Comparison of ENCODE assay signal across 9 cellular contexts in genomic region chr10:27746364-27747095, GRCh38. TPM values are rescaled to one million over a fixed set of nuclear protein-coding genes. Genes with fewer than 3 reads are reported as not detected.
A peak's percentile ranks its signal among the peaks of the same experiment; 100 is the strongest.
DNase-seq lines count a peak whose midpoint lies in the region; ATAC-seq, FAIRE-seq and TF ChIP-seq lines count a peak whose summit lies in the region.
"Had no signal": no experiment of that assay in that cellular context is flagged by ENCODE, and none has a peak within 500 bp of the region (broad histone marks: within the 10 kb centered on the region; RNA-seq: fewer than 3 reads in every experiment).

No MANE protein-coding gene starts in this region.

- peaks cover 1% of the 10 kb centered on the region for H3K36me3 Mint-ChIP-seq in astrocyte (ENCODE audit: low read depth, unreplicated experiment)

- peak overlapping the region; percentile 36 for H3K4me3 ChIP-seq in astrocyte (ENCODE audit: insufficient read depth, low read depth, low read length)
- peak overlapping the region; percentile 33 for H3K4me3 ChIP-seq in mesodermal cell (ENCODE audit: extremely low read depth, insufficient read depth, low read length, poor library complexity, severe bottlenecking)
- H3K4me3 ChIP-seq in tibial nerve, result peak overlapping the region; percentile 9 to 58 (median 39)

- H3K27ac Mint-ChIP-seq in astrocyte (ENCODE audit: unreplicated experiment), result peak overlapping the region; percentile 14

- CTCF ChIA-PET in HEK293T (lab: Yijun Ruan, JAX), result interaction anchor here (0.6 kb wide), 1 partner anchor 78 kb away, joined by 3 read pairs; no protein-coding TSS in a partner anchor

- TF ChIP-seq EP300 in tibial nerve (IDR thresholded peaks at IDR 0.05), result no peak

- H3K36me3 ChIP-seq in astrocyte (ENCODE audit: insufficient read depth, low read length) (no peaks in the 10 kb centered on the region), mesodermal cell (ENCODE audit: control insufficient read depth, insufficient read depth, low read length) (no peaks in the 10 kb centered on the region), tibial nerve (no peaks in the 10 kb centered on the region)

- no peak for FAIRE-seq in astrocyte (lab: Jason Lieb, UNC)

- H3K4me1 ChIP-seq in astrocyte (ENCODE audit: insufficient read depth, low read length), result peaks cover 29% of the 10 kb centered on the region
- peaks cover 23% of the 10 kb centered on the region for H3K4me1 ChIP-seq in mesodermal cell (ENCODE audit: control insufficient read depth, insufficient read depth, low read length, poor library complexity, severe bottlenecking)
- peaks cover 0 to 54% (median 27%) of the 10 kb centered on the region in 4 donors for H3K4me1 ChIP-seq in tibial nerve

- peak overlapping the region; percentile 79 for H3K4me3 Mint-ChIP-seq in astrocyte (ENCODE audit: unreplicated experiment)

- H3K27ac ChIP-seq in astrocyte (ENCODE audit: low read depth, low read length) (no peak overlapping the region), mesodermal cell (ENCODE audit: low read depth, low read length, severe bottlenecking) (no peak overlapping the region), tibial nerve (no peak overlapping the region)

- H3K4me1 Mint-ChIP-seq in astrocyte (ENCODE audit: low read depth, unreplicated experiment), result peaks cover 5% of the 10 kb centered on the region

- DNase-seq in activated naive CD4-positive, alpha-beta T cell treated with Interleukin-2 at 50 U/mL for 16 hours, result peak; percentile 21
- DNase-seq in activated naive CD4-positive, alpha-beta T cell (lab: John Stamatoyannopoulos, UW), result no peak
- DNase-seq in astrocyte (ENCODE audit: low read depth) (no peak), tibial nerve (ENCODE audit: low spot score in 2 of 2) (no peak), HEK293T (ENCODE audit: extremely low spot score) (no peak)

- H4K20me1 ChIP-seq in astrocyte (ENCODE audit: insufficient read depth, low read length), result no peaks in the 10 kb centered on the region

- peak overlapping the region; percentile 88 for H3K4me2 ChIP-seq in astrocyte (ENCODE audit: low read length)

- POLR2A ChIA-PET in HEK293T (lab: Yijun Ruan, JAX), result interaction anchor here (1.2 kb wide), 1 partner anchor 47 kb away, joined by 3 read pairs; no protein-coding TSS in a partner anchor

- H3K79me2 ChIP-seq in astrocyte (ENCODE audit: insufficient read depth, low read length), result no peaks in the 10 kb centered on the region

- H3K9me3 Mint-ChIP-seq in astrocyte (ENCODE audit: unreplicated experiment), result no peaks in the 10 kb centered on the region

- ATAC-seq in GM18907 (IDR thresholded peaks at IDR 0.05; ENCODE audit: unreplicated experiment) (no peak), GM21717 (IDR thresholded peaks at IDR 0.05; ENCODE audit: unreplicated experiment) (no peak)
- ATAC-seq: Panc1 had no signal

- H2AFZ ChIP-seq in astrocyte (ENCODE audit: low read depth, low read length), result peak overlapping the region; percentile 58

- TF ChIP-seq CTCF in astrocyte (IDR thresholded peaks at IDR 0.05; ENCODE audit: insufficient read depth, low read depth, low read length) (no peak), tibial nerve (IDR thresholded peaks at IDR 0.05) (no peak)

- no peak overlapping the region for H3K9ac ChIP-seq in astrocyte (ENCODE audit: low read length)

- no peaks in the 10 kb centered on the region for H3K9me3 ChIP-seq in astrocyte (ENCODE audit: insufficient read depth, low read depth, low read length)
- H3K9me3 ChIP-seq in mesodermal cell (ENCODE audit: control insufficient read depth, low read length), result no peaks in the 10 kb centered on the region
- no peaks in the 10 kb centered on the region for H3K9me3 ChIP-seq in tibial nerve

- no peak for TF ChIP-seq POLR2A in tibial nerve (IDR thresholded peaks at IDR 0.05)

- peaks cover 52% of the 10 kb centered on the region for H3K27me3 Mint-ChIP-seq in astrocyte (ENCODE audit: low read depth, unreplicated experiment)

- WGBS in mesodermal cell (ENCODE audit: insufficient coverage in 2 of 2), 2 experiments, result 2% methylated on average over 13 of the region's 25 CpGs
- WGBS in tibial nerve, 2 donors, result 6 to 9% methylated on average over 25 of the region's 25 CpGs

- peaks cover 63% of the 10 kb centered on the region for H3K27me3 ChIP-seq in astrocyte (ENCODE audit: insufficient read depth, low read length)
- peaks cover 0 to 91% of the 10 kb centered on the region in 2 donors for H3K27me3 ChIP-seq in tibial nerve

TF ChIP-seq in HEK293T, 16 proteins besides CTCF, POLR2A, EP300 and RAD21:
- no peak for TF ChIP-seq FOXK2 (IDR thresholded peaks at IDR 0.05)
- TF ChIP-seq CTBP1 (IDR thresholded peaks at IDR 0.05; ENCODE audit: borderline replicate concordance), result no peak
- TF ChIP-seq NFRKB (IDR thresholded peaks at IDR 0.05), result no peak
- no peak for TF ChIP-seq SP1 (IDR thresholded peaks at IDR 0.05)
- no peak for TF ChIP-seq ELF4 (IDR thresholded peaks at IDR 0.05)
- no peak for TF ChIP-seq ZNF384 (IDR thresholded peaks at IDR 0.05)
- TF ChIP-seq ARNT (IDR thresholded peaks at IDR 0.05), result no peak
- no peak for TF ChIP-seq TARDBP (IDR thresholded peaks at IDR 0.05)
- TF ChIP-seq PKNOX1 (IDR thresholded peaks at IDR 0.05), result no peak
- no peak for TF ChIP-seq LEF1 (IDR thresholded peaks at IDR 0.05; ENCODE audit: borderline replicate concordance)
- no peak for TF ChIP-seq FOXM1 (IDR thresholded peaks at IDR 0.05; ENCODE audit: borderline replicate concordance)
- no peak for TF ChIP-seq L3MBTL2 (conservative IDR thresholded peaks at IDR 0.05)
- TF ChIP-seq FOXA1 (IDR thresholded peaks at IDR 0.05), result no peak
- TF ChIP-seq HDGF (IDR thresholded peaks at IDR 0.05; ENCODE audit: borderline replicate concordance), result no peak
- TF ChIP-seq BHLHE40 (IDR thresholded peaks at IDR 0.05; ENCODE audit: borderline replicate concordance), result no peak
- TF ChIP-seq SUZ12 (IDR thresholded peaks at IDR 0.05), result no peak

RNA-seq across cellular contexts. Expression of gene MKX, which starts 0.9 kb away (rescaled TPM):
- total RNA-seq in astrocyte, result 3.5 and 3.9 TPM in 2 replicates
- not detected for polyA plus RNA-seq in mesodermal cell (2013, experiment 1 of 2)
- 0.15 TPM for polyA plus RNA-seq in mesodermal cell (2013, experiment 2 of 2)
- total RNA-seq in tibial nerve, result 1 to 10 TPM in 2 of 4 donors, under 1 TPM in 2; 0.63 to 1.2 (median 1.0) TPM
